ENCODE assay signal across 9 cellular contexts in the genomic region with DNA sequence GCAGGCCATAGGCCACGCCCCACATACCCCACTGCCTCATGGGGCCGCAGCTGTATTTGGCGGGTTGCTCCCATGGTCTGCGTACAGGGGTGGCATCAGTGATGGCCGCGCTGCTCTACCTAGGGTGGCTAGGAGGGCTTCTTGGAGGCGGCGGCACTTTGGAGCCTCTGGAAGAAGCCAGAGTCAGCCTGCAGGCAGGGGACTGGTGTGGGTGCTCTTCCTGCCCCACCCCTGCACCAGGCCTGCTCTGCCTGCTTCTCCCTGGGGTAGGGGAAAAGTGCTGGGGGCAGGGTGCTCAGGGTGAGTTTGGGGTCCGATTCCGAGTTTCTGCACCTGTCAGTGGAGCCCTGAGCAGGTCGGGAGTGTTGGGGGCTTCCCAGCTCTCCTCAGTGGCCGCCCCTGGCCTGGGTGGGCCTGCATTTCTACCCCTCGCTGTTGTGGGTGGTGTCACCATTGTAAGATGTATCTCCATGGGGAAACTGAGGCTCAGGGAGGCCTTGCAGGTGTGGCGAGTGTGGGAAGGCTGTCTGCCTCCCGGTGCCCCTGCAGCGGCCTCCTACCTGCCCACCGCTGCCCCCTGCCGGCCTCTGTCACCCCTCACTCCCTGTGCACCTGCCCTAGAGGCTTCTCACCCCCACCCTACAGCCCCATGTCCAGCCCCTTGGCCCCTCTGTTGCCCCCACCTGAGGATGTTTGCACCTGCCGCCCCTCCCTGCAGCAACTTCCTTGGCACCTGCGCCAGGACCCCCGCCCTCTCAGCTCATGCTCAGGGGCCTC. TPM values are rescaled to one million over a fixed set of nuclear protein-coding genes. Genes with fewer than 3 reads are reported as not detected.
DNase-seq lines count a peak whose midpoint lies in the region; ATAC-seq and TF ChIP-seq lines count a peak whose summit lies in the region.
"Had no signal": no experiment of that assay in that cellular context is flagged by ENCODE, and none has a peak within 500 bp of the region (broad histone marks: within the 10 kb centered on the region; RNA-seq: fewer than 3 reads in every experiment).

No MANE protein-coding gene starts in this region.

- no peaks in the 10 kb centered on the region for H3K36me3 Mint-ChIP-seq in activated CD4-positive, alpha-beta memory T cell treated with anti-CD3 and anti-CD28 coated beads, Interleukin-2, amount 10 ng/mL, durations not matched to agents 7 days and 5 days (ENCODE audit: low read depth)
- H3K36me3 Mint-ChIP-seq in stimulated activated naive B cell treated with anti-CD40 and anti-IgM and Interleukin-4, amounts not matched to agents 10 μg/mL and 1 μg/mL and 100 μg/mL, for 72 hours, result peaks cover 0 to 1% of the 10 kb centered on the region in 2 donors

- H3K4me1 ChIP-seq in left ventricle myocardium inferior, result peaks cover 21% of the 10 kb centered on the region

- DNase-seq in DMS 273 (lab: John Stamatoyannopoulos, UW; ENCODE audit: unreplicated experiment) (peak; percentile 44), DMS 273 treated with DMSO at 0.1 percent for 48 hours (lab: John Stamatoyannopoulos, UW) (no peak), left ventricle myocardium inferior (peak; percentile 16), ACHN (no peak), kidney glomerular epithelial cell (lab: John Stamatoyannopoulos, UW) (no peak)
- peak; percentile 50 for DNase-seq in activated CD4-positive, alpha-beta memory T cell treated with anti-CD3 and anti-CD28 coated beads, Interleukin-2, amount 10 ng/mL, durations not matched to agents 7 days and 5 days
- DNase-seq in stimulated activated naive B cell treated with anti-CD40 and anti-IgM and Interleukin-4, amounts not matched to agents 10 μg/mL and 1 μg/mL and 100 μg/mL, for 72 hours, result no peak
- DNase-seq: MV-4-11 had no signal

- H3K27ac ChIP-seq in left ventricle myocardium inferior (replicated peaks), result no peak overlapping the region

- CTCF ChIA-PET in activated CD4-positive, alpha-beta memory T cell treated with anti-CD3 and anti-CD28 coated beads, Interleukin-2, amount 10 ng/mL, durations not matched to agents 7 days and 5 days (lab: Charles Lee), result no interaction called here

- no peaks in the 10 kb centered on the region for H3K9me3 ChIP-seq in left ventricle myocardium inferior (replicated peaks)

- no peak overlapping the region for H3K27ac Mint-ChIP-seq in activated CD4-positive, alpha-beta memory T cell treated with anti-CD3 and anti-CD28 coated beads, Interleukin-2, amount 10 ng/mL, durations not matched to agents 7 days and 5 days
- H3K27ac Mint-ChIP-seq in stimulated activated naive B cell treated with anti-CD40 and anti-IgM and Interleukin-4, amounts not matched to agents 10 μg/mL and 1 μg/mL and 100 μg/mL, for 72 hours, result no peak overlapping the region

- peak; percentile 52 to 67 for ATAC-seq in stimulated activated naive B cell treated with anti-CD40 and anti-IgM and Interleukin-4, amounts not matched to agents 10 μg/mL and 1 μg/mL and 100 μg/mL, for 72 hours (replicated peaks)
- no peak for ATAC-seq in HG03378 (IDR thresholded peaks at IDR 0.05; ENCODE audit: unreplicated experiment)

- peaks cover 18% of the 10 kb centered on the region for H3K27me3 ChIP-seq in left ventricle myocardium inferior (ENCODE audit: low read depth)

- TF ChIP-seq CTCF in left ventricle myocardium inferior (IDR thresholded peaks at IDR 0.05; ENCODE audit: borderline replicate concordance), result peak; percentile 36

- H3K36me3 ChIP-seq in left ventricle myocardium inferior, result no peaks in the 10 kb centered on the region

- no peaks in the 10 kb centered on the region for H3K9me3 Mint-ChIP-seq in activated CD4-positive, alpha-beta memory T cell treated with anti-CD3 and anti-CD28 coated beads, Interleukin-2, amount 10 ng/mL, durations not matched to agents 7 days and 5 days
- H3K9me3 Mint-ChIP-seq in stimulated activated naive B cell treated with anti-CD40 and anti-IgM and Interleukin-4, amounts not matched to agents 10 μg/mL and 1 μg/mL and 100 μg/mL, for 72 hours, result no peaks in the 10 kb centered on the region

- no peak overlapping the region for H3K4me3 ChIP-seq in left ventricle myocardium inferior

- POLR2A ChIA-PET in activated CD4-positive, alpha-beta memory T cell treated with anti-CD3 and anti-CD28 coated beads, Interleukin-2, amount 10 ng/mL, durations not matched to agents 7 days and 5 days (lab: Charles Lee), result no interaction called here

- peaks cover 5% of the 10 kb centered on the region for H3K27me3 Mint-ChIP-seq in activated CD4-positive, alpha-beta memory T cell treated with anti-CD3 and anti-CD28 coated beads, Interleukin-2, amount 10 ng/mL, durations not matched to agents 7 days and 5 days
- H3K27me3 Mint-ChIP-seq in stimulated activated naive B cell treated with anti-CD40 and anti-IgM and Interleukin-4, amounts not matched to agents 10 μg/mL and 1 μg/mL and 100 μg/mL, for 72 hours, result peaks cover 57 to 87% of the 10 kb centered on the region in 2 donors

- H3K4me3 Mint-ChIP-seq in activated CD4-positive, alpha-beta memory T cell treated with anti-CD3 and anti-CD28 coated beads, Interleukin-2, amount 10 ng/mL, durations not matched to agents 7 days and 5 days, result no peak overlapping the region
- H3K4me3 Mint-ChIP-seq in stimulated activated naive B cell treated with anti-CD40 and anti-IgM and Interleukin-4, amounts not matched to agents 10 μg/mL and 1 μg/mL and 100 μg/mL, for 72 hours, result no peak overlapping the region

- in situ Hi-C loops in ACHN (cut with HindIII; ENCODE audit: low pct_ligation_motif_present, low pct_unique_long_range_greater_than_20kb, low sequenced_read_pairs), result no loop called here

- peaks cover 8% of the 10 kb centered on the region for H3K4me1 Mint-ChIP-seq in activated CD4-positive, alpha-beta memory T cell treated with anti-CD3 and anti-CD28 coated beads, Interleukin-2, amount 10 ng/mL, durations not matched to agents 7 days and 5 days
- H3K4me1 Mint-ChIP-seq in stimulated activated naive B cell treated with anti-CD40 and anti-IgM and Interleukin-4, amounts not matched to agents 10 μg/mL and 1 μg/mL and 100 μg/mL, for 72 hours, result peaks cover 14 to 20% of the 10 kb centered on the region in 2 donors

- intact Hi-C loops in left ventricle myocardium inferior (cut with micrococcal nuclease), result no loop called here

RNA-seq across cellular contexts. Expression of gene CEP170B, which starts 5.5 kb away (rescaled TPM):
- 1 to 10 TPM; 3.0 to 3.2 TPM for total RNA-seq in activated CD4-positive, alpha-beta memory T cell treated with anti-CD3 and anti-CD28 coated beads, Interleukin-2, amount 10 ng/mL, durations not matched to agents 7 days and 5 days
- 11.7 TPM for total RNA-seq in left ventricle myocardium inferior

RNA-seq across cellular contexts. Expression of gene PLD4, which starts 54.1 kb away (rescaled TPM):
- not detected for total RNA-seq in activated CD4-positive, alpha-beta memory T cell treated with anti-CD3 and anti-CD28 coated beads, Interleukin-2, amount 10 ng/mL, durations not matched to agents 7 days and 5 days
- total RNA-seq in left ventricle myocardium inferior, result 0.44 TPM

Comparison
In these comparisons a context has a peak if more than half of its experiments do, and no peak if none do; other contexts are left out.
1. DNase-seq: peak in DMS 273 (single experiment), activated CD4-positive, alpha-beta memory T cell treated with anti-CD3 and anti-CD28 coated beads, Interleukin-2, amount 10 ng/mL, durations not matched to agents 7 days and 5 days (single experiment) and left ventricle myocardium inferior (single experiment); none in DMS 273 treated with DMSO at 0.1 percent for 48 hours (single experiment), stimulated activated naive B cell treated with anti-CD40 and anti-IgM and Interleukin-4, amounts not matched to agents 10 μg/mL and 1 μg/mL and 100 μg/mL, for 72 hours (single experiment), ACHN (single experiment) and kidney glomerular epithelial cell (single experiment).